Comparison of ENCODE assay signal across 17 cellular contexts in the genomic region with DNA sequence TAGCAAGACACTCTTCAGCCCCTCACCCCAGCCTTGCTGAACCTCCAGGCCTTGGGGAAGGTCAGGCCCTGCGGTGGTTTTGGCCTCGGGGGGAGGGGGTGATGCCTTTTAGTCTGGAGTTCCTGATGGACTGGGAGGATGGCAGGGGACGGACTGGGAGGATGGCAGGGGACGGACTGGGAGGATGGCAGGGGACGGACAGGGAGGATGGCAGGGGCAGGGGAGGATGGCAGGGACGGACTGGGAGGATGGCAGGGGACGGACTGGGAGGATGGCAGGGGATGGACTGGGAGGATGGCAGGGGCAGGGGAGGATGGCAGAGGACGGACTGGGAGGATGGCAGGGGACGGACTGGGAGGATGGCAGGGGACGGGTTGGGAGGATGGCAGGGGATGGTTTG. TPM values are rescaled to one million over a fixed set of nuclear protein-coding genes. Genes with fewer than 3 reads are reported as not detected.
"Had no signal": no experiment of that assay in that cellular context is flagged by ENCODE, and none has a peak within 500 bp of the region (broad histone marks: within the 10 kb centered on the region; RNA-seq: fewer than 3 reads in every experiment).

No MANE protein-coding gene starts in this region.

RNA-seq across cellular contexts. Expression of a gene that starts 28.4 kb away (rescaled TPM):
- total RNA-seq: activated CD4-positive, alpha-beta memory T cell treated with anti-CD3 and anti-CD28 coated beads, Interleukin-2, amount 10 ng/mL, durations not matched to agents 7 days and 5 days; activated CD4-positive, alpha-beta T cell treated with anti-CD3 and anti-CD28 coated beads for 36 hours; activated CD4-positive, alpha-beta T cell treated with anti-CD3 and anti-CD28 coated beads, Interleukin-2, amount 10 ng/mL, durations not matched to agents 7 days and 5 days; activated CD8-positive, alpha-beta memory T cell treated with anti-CD3 and anti-CD28 coated beads, Interleukin-2, amount 10 ng/mL, durations not matched to agents 7 days and 5 days; activated CD8-positive, alpha-beta T cell treated with anti-CD3 and anti-CD28 coated beads, Interleukin-2, amount 10 ng/mL, durations not matched to agents 7 days and 5 days; activated naive CD4-positive, alpha-beta T cell treated with anti-CD3 and anti-CD28 coated beads, Interleukin-2, amount 50 U/mL, for 72 hours; activated naive CD8-positive, alpha-beta T cell treated with anti-CD3 and anti-CD28 coated beads for 36 hours; activated T-helper 2 cell treated with anti-CD3 and anti-CD28 coated beads, Interferon-gamma antibody, Interleukin-2, Interleukin-4, amounts not matched to agents 10 μg/mL and 5 μg/mL and 100 μg/mL, durations not matched to agents 14 hours and 24 hours and 36 hours; adrenal gland; ascending aorta; breast epithelium; cardiac septum; T-cell; T-helper 1 cell treated with Interleukin-12 subunit alpha and Interleukin-12 subunit beta and Interleukin-4 antibody, amounts not matched to agents 30 ng/mL and 1 ng/mL, for 36 hours; T-helper 17 cell; T-helper 2 cell treated with Interferon-gamma antibody and Interleukin-4, amounts not matched to agents 100 ng/mL and 5 ng/mL, for 36 hours; WTC11 had no signal
- polyA plus RNA-seq: adrenal gland had no signal
